26 cellular contexts compared by ENCODE assay signal in genomic region chr16:86308514-86308913, GRCh38.
"Had no signal": no experiment of that assay in that cellular context is flagged by ENCODE, and none has a peak within 500 bp of the region (broad histone marks: within the 10 kb centered on the region; RNA-seq: fewer than 3 reads in every experiment).

No MANE protein-coding gene starts in this region.

- H3K4me3 Mint-ChIP-seq: memory B cell; natural killer cell; stimulated activated effector memory CD8-positive, alpha-beta T cell treated with anti-CD3 and anti-CD28 coated beads, Interleukin-12 subunit alpha, Interleukin-12 subunit beta, amount 100 ng/mL, for 72 hours; type B pancreatic cell had no signal

- H3K4me1 Mint-ChIP-seq: memory B cell; natural killer cell; stimulated activated effector memory CD8-positive, alpha-beta T cell treated with anti-CD3 and anti-CD28 coated beads, Interleukin-12 subunit alpha, Interleukin-12 subunit beta, amount 100 ng/mL, for 72 hours had no signal

- H3K27ac ChIP-seq: dorsolateral prefrontal cortex, foreskin keratinocyte, hepatocyte, neutrophil, pancreas, right lobe of liver, testis, tibial artery had no signal

- H3K9me3 Mint-ChIP-seq: memory B cell; natural killer cell; stimulated activated effector memory CD8-positive, alpha-beta T cell treated with anti-CD3 and anti-CD28 coated beads, Interleukin-12 subunit alpha, Interleukin-12 subunit beta, amount 100 ng/mL, for 72 hours had no signal

- H3K27me3 ChIP-seq: foreskin keratinocyte, gastroesophageal sphincter, right lobe of liver, testis had no signal

- H3K79me2 ChIP-seq: hepatocyte had no signal

- H3K4me1 ChIP-seq: foreskin keratinocyte, heart left ventricle, pancreas, right lobe of liver, testis, tibial artery had no signal

- H3K27ac Mint-ChIP-seq: memory B cell; natural killer cell; progenitor cell of endocrine pancreas; stimulated activated effector memory CD8-positive, alpha-beta T cell treated with anti-CD3 and anti-CD28 coated beads, Interleukin-12 subunit alpha, Interleukin-12 subunit beta, amount 100 ng/mL, for 72 hours; type B pancreatic cell had no signal

- ATAC-seq: foreskin keratinocyte; gastroesophageal sphincter; heart left ventricle; left lobe of liver; natural killer cell; pancreas; right lobe of liver; stimulated activated effector memory CD8-positive, alpha-beta T cell treated with anti-CD3 and anti-CD28 coated beads, Interleukin-12 subunit alpha, Interleukin-12 subunit beta, amount 100 ng/mL, for 72 hours; stimulated activated naive CD8-positive, alpha-beta T cell treated with anti-CD3 and anti-CD28 coated beads, Interleukin-15, Interleukin-2, amounts not matched to agents 100 U/mL and 50 U/mL, for 24 hours had no signal

- H3K4me2 ChIP-seq: hepatocyte, smooth muscle cell had no signal

- H3K9me3 ChIP-seq: gastroesophageal sphincter, heart left ventricle, neutrophil, pancreas, right lobe of liver, testis, tibial artery had no signal

- FAIRE-seq: colon, kidney, pancreas had no signal

- DNase-seq: dorsolateral prefrontal cortex; effector CD4-positive, alpha-beta T cell; foreskin keratinocyte; heart left ventricle; kidney; natural killer cell; pancreas; right lobe of liver; stimulated activated CD4-positive, alpha-beta T cell treated with anti-CD3 and anti-CD28 coated beads, Interleukin-12 subunit alpha, Interleukin-12 subunit beta, amount 100 ng/mL, for 4 hours; stimulated activated CD4-positive, alpha-beta T cell treated with anti-CD3 and anti-CD28 coated beads, Interleukin-2, amount 100 ng/mL, for 24 hours; stimulated activated CD4-positive, alpha-beta T cell treated with anti-CD3 and anti-CD28 coated beads, Interleukin-4, amount 100 ng/mL, for 24 hours; stimulated activated naive CD8-positive, alpha-beta T cell treated with anti-CD3 and anti-CD28 coated beads, Interleukin-15, Interleukin-2, amounts not matched to agents 100 U/mL and 50 U/mL, for 24 hours; substantia nigra; testis; tibial artery had no signal

- H3K36me3 Mint-ChIP-seq: memory B cell; natural killer cell; stimulated activated effector memory CD8-positive, alpha-beta T cell treated with anti-CD3 and anti-CD28 coated beads, Interleukin-12 subunit alpha, Interleukin-12 subunit beta, amount 100 ng/mL, for 72 hours; type B pancreatic cell had no signal

- H3K4me3 ChIP-seq: dorsolateral prefrontal cortex, gastroesophageal sphincter, heart left ventricle, hepatocyte, lung, pancreas, right lobe of liver, smooth muscle cell, testis, tibial artery had no signal

- H3K36me3 ChIP-seq: gastroesophageal sphincter, heart left ventricle, neutrophil, pancreas, right lobe of liver, tibial artery had no signal
